In the genomic region with DNA sequence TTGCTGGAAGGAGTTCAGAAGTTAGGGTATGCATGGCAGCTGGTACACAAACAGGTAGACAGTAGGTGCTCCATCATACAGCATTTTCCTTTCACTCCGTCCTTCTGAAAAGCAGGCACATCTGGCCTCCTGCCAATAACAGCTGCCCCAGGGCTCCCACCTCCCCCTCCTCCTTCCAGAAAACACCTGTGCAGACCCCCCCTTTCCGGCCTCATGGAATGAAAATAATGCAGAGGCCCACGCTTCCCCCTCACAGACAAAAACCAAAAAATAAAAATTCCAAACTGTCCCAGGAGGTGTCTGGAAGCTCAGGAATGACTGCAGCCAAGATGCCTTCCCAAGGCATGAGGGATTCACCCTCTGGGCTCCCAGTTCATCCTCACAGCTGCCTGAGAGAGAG, we compare ENCODE assay signal across 26 cellular contexts.
DNase-seq lines count a peak whose midpoint lies in the region; ATAC-seq, FAIRE-seq and TF ChIP-seq lines count a peak whose summit lies in the region.
"Had no signal": no experiment of that assay in that cellular context is flagged by ENCODE, and none has a peak within 500 bp of the region (broad histone marks: within the 10 kb centered on the region; RNA-seq: fewer than 3 reads in every experiment).

No MANE protein-coding gene starts in this region.

- H4K20me1 ChIP-seq in BLaER1 treated with 17β-estradiol and CSF1 and Interleukin-3, amounts not matched to agents 10 nM and 100 nM, result no peaks in the 10 kb centered on the region; a peak in 1 of 22 replicates
- no peaks in the 10 kb centered on the region for H4K20me1 ChIP-seq in K562 (replicated peaks; ENCODE audit: control insufficient read depth, insufficient read depth, low read length)

- TF ChIP-seq RAD21 in K562 (CRISPR knock-in tag; conservative IDR thresholded peaks at IDR 0.05 in 1 of 2, IDR thresholded peaks at IDR 0.05 in 1 of 2), result no peak

- TF ChIP-seq EP300 in K562 (IDR thresholded peaks at IDR 0.05; ENCODE audit: low read length), result no peak

- H3K4me2 ChIP-seq in BLaER1 treated with 17β-estradiol and CSF1 and Interleukin-3, amounts not matched to agents 10 nM and 100 nM, result peak overlapping the region in 7 of 11 experiments; percentile 11 to 71 (median 47); a peak in 12 of 22 replicates
- no peak overlapping the region for H3K4me2 ChIP-seq in K562 (ENCODE audit: insufficient read depth, low read length)

- no peak overlapping the region for H2AFZ ChIP-seq in K562 (ENCODE audit: low read depth, low read length)

- DNase-seq in NCI-H1105 treated with DMSO at 0.1 percent for 48 hours (lab: John Stamatoyannopoulos, UW) (peak; percentile 31), K562 (ENCODE audit: extremely low read depth in 1 of 4, low spot score in 3 of 4) (no peak), posterior vena cava (ENCODE audit: low spot score) (peak; percentile 38), adrenal gland (no peak), Right ventricle myocardium superior (no peak), GDM1 (lab: John Stamatoyannopoulos, UW) (no peak)
- DNase-seq: CD8-positive, alpha-beta T cell; DMS 273 treated with DMSO at 0.1 percent for 48 hours; DMS79 treated with DMSO at 0.1 percent for 48 hours; NCI-H1092; NCI-H1436 treated with DMSO at 0.1 percent for 48 hours; NCI-H187 treated with DMSO at 0.1 percent for 48 hours; NCI-H2107; NCI-H226; NCI-H510A; NCI-H82; NK-92 treated with Interleukin-12 subunit alpha and Interleukin-12 subunit beta, amount 100 ng/mL, for 24 hours; PC-3 had no signal

- ATAC-seq in K562 (no peak), Right ventricle myocardium superior (ENCODE audit: poor library complexity) (no peak)
- ATAC-seq: CD8-positive, alpha-beta T cell; HCT116; PC-3 had no signal

- H3K9me1 ChIP-seq in K562 (ENCODE audit: control insufficient read depth, insufficient read depth, low read length), result no peaks in the 10 kb centered on the region

- CTCF ChIA-PET in K562 (lab: Yijun Ruan, JAX; ENCODE audit: low intra/inter-chr PET ratio), result no interaction called here

- no peak for TF ChIP-seq POLR2A in K562 (conservative IDR thresholded peaks at IDR 0.05)
- no peak for TF ChIP-seq POLR2A in adrenal gland (IDR thresholded peaks at IDR 0.05)

- no peak overlapping the region for H3K27ac ChIP-seq in BLaER1 treated with 17β-estradiol and CSF1 and Interleukin-3, amounts not matched to agents 10 nM and 100 nM
- H3K27ac ChIP-seq in K562 (ENCODE audit: extremely low read depth, low read depth, low read length), result no peak overlapping the region
- H3K27ac ChIP-seq in adrenal gland, result no peak overlapping the region
- H3K27ac ChIP-seq: C4-2B, HL-60, SJSA1 had no signal

- H3K79me2 ChIP-seq in K562 (ENCODE audit: control insufficient read depth, insufficient read depth, low read length), result no peaks in the 10 kb centered on the region

- no peak for FAIRE-seq in K562 (lab: Jason Lieb, UNC)
- FAIRE-seq: A204.1, GM12892, H1 had no signal

- no peaks in the 10 kb centered on the region for H3K9me3 ChIP-seq in BLaER1 treated with 17β-estradiol and CSF1 and Interleukin-3, amounts not matched to agents 10 nM and 100 nM (replicated peaks in 1 of 11)
- H3K9me3 ChIP-seq in K562 (replicated peaks; ENCODE audit: control insufficient read depth, insufficient read depth, low read depth, low read length) (no peaks in the 10 kb centered on the region), adrenal gland (replicated peaks in 1 of 3) (no peaks in the 10 kb centered on the region)
- H3K9me3 ChIP-seq: SJSA1 had no signal

- POLR2A ChIA-PET in K562 (lab: Yijun Ruan, JAX), result no interaction called here

- H3K9ac ChIP-seq in BLaER1 treated with 17β-estradiol and CSF1 and Interleukin-3, amounts not matched to agents 10 nM and 100 nM, result peak overlapping the region in 2 of 11 experiments; percentile 12 to 21; a peak in 2 of 22 replicates
- no peak overlapping the region for H3K9ac ChIP-seq in K562 (ENCODE audit: insufficient read depth in 1 of 2, low read depth in 2 of 2, low read length in 2 of 2)

- peaks cover 20 to 73% (median 65%) of the 10 kb centered on the region in 10 experiments for H3K4me1 ChIP-seq in BLaER1 treated with 17β-estradiol and CSF1 and Interleukin-3, amounts not matched to agents 10 nM and 100 nM
- H3K4me1 ChIP-seq in K562 (replicated peaks in 1 of 2; ENCODE audit: control insufficient read depth in 2 of 2, insufficient read depth in 2 of 2, low read length in 2 of 2), result peaks cover 0 to 19% of the 10 kb centered on the region in 2 experiments; a peak in 2 of 5 replicates
- H3K4me1 ChIP-seq in adrenal gland (replicated peaks in 1 of 2), result no peaks in the 10 kb centered on the region

- no CpG with 5 or more reads among the region's 3 CpGs for WGBS in K562 (ENCODE audit: insufficient coverage, low coverage, missing lambda C conversion rate)
- 39 to 81% (median 56%) methylated on average over 3 of the region's 3 CpGs for WGBS in adrenal gland, 4 donors

- intact Hi-C loops in K562 (cut with micrococcal nuclease) (no loop called here), posterior vena cava (cut with DNase I) (loop anchor here in 1 of 2 donors (5.0 kb wide), 1 partner anchor 584 kb away; no protein-coding TSS in a partner anchor), adrenal gland (cut with DNase I) (no loop called here), Right ventricle myocardium superior (cut with DNase I) (no loop called here)

- no peak for TF ChIP-seq CTCF in K562 (IDR thresholded peaks at IDR 0.05 in 2 of 3, conservative IDR thresholded peaks at IDR 0.05 in 1 of 3; ENCODE audit: insufficient read depth in 2 of 3, low read depth in 1 of 3, low read length in 3 of 3)
- TF ChIP-seq CTCF in adrenal gland (IDR thresholded peaks at IDR 0.05), result no peak

- in situ Hi-C loops in K562 (cut with MboI), result no loop called here

- H3K4me3 ChIP-seq in BLaER1 treated with 17β-estradiol and CSF1 and Interleukin-3, amounts not matched to agents 10 nM and 100 nM, result no peak overlapping the region
- H3K4me3 ChIP-seq in K562 (no peak overlapping the region), adrenal gland (no peak overlapping the region)
- H3K4me3 ChIP-seq: SJSA1 had no signal

- 0 out of 22 replicates have a peak, but pooled peaks cover 0 to 3% (median 0%) of the 10 kb centered on the region in 11 experiments for H3K27me3 ChIP-seq in BLaER1 treated with 17β-estradiol and CSF1 and Interleukin-3, amounts not matched to agents 10 nM and 100 nM
- H3K27me3 ChIP-seq in K562 (ENCODE audit: control insufficient read depth in 2 of 2, insufficient read depth in 2 of 2, low read length in 2 of 2) (peaks cover 7 to 47% of the 10 kb centered on the region in 2 experiments; a peak in 4 of 5 replicates), adrenal gland (peaks cover 25% of the 10 kb centered on the region)

- no TSS peak for BruUV-seq in K562 (replicated peaks; lab: Mats Ljungman, UMichigan)

- H3K36me3 ChIP-seq in BLaER1 treated with 17β-estradiol and CSF1 and Interleukin-3, amounts not matched to agents 10 nM and 100 nM, result no peaks in the 10 kb centered on the region
- no peaks in the 10 kb centered on the region for H3K36me3 ChIP-seq in K562 (ENCODE audit: control insufficient read depth, insufficient read depth, low read length)
- no peaks in the 10 kb centered on the region for H3K36me3 ChIP-seq in adrenal gland (replicated peaks in 1 of 2)
- H3K36me3 ChIP-seq: SJSA1 had no signal

TF ChIP-seq in K562, 482 proteins besides CTCF, POLR2A, EP300 and RAD21:
- TF ChIP-seq CBX2 (IDR thresholded peaks at IDR 0.05; ENCODE audit: insufficient read depth, low read length, poor library complexity, severe bottlenecking) (no peak), NFIC (IDR thresholded peaks at IDR 0.05) (peak; percentile 63), ETV1 (tag; conservative IDR thresholded peaks at IDR 0.05; ENCODE audit: low read depth) (no peak), SUPT5H (IDR thresholded peaks at IDR 0.05) (no peak)
TF ChIP-seq in K562: peak in this region for 1.

Comparison
In these comparisons a context has a peak if more than half of its experiments do, and no peak if none do; other contexts are left out.
1. DNase-seq: peak in NCI-H1105 treated with DMSO at 0.1 percent for 48 hours (single experiment) and posterior vena cava (single experiment); none in K562 (0 of 4), adrenal gland (0 of 7), Right ventricle myocardium superior (single experiment) and GDM1 (single experiment).